In the genomic region with DNA sequence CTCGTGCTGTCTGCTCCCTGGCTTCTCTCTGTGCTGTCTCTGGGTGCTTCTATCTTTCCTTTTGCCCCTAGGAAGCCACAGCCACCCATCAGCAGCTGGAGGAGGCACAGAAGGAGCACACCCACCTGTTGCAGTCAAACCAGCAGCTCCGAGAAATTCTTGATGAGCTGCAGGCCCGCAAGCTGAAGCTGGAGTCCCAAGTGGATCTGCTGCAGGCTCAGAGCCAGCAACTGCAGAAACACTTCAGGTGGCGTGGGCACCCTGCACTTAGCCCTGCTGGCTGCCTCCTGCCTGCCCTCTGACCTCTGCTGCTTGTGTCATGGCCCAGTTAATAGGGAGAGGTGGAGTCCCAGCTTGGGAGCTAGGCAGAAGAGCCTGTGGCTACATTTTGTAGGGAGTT, we compare ENCODE assay signal across 24 cellular contexts.
"Had no signal": no experiment of that assay in that cellular context is flagged by ENCODE, and none has a peak within 500 bp of the region (broad histone marks: within the 10 kb centered on the region; RNA-seq: fewer than 3 reads in every experiment).

No MANE protein-coding gene starts in this region.

- H3K27ac ChIP-seq: brain microvascular endothelial cell, KMS-11 had no signal

- ATAC-seq: activated CD8-positive, alpha-beta T cell treated with anti-CD3 and anti-CD28 coated beads, Interleukin-2, amount 10 ng/mL, durations not matched to agents 7 days and 5 days; Panc1; WTC11 had no signal

- H3K27me3 ChIP-seq: brain microvascular endothelial cell had no signal

- DNase-seq: activated CD4-positive, alpha-beta T cell treated with anti-CD3 and anti-CD28 coated beads for 48 hours; activated CD4-positive, alpha-beta T cell treated with anti-CD3 and anti-CD28 coated beads, Interleukin-2, amount 50 U/mL, for 4 hours; activated CD4-positive, CD25-positive, alpha-beta regulatory T cell treated with anti-CD3 and anti-CD28 coated beads, Interleukin-2, amount 50 U/mL, for 72 hours; activated CD8-positive, alpha-beta T cell treated with anti-CD3 and anti-CD28 coated beads, Interleukin-2, amount 10 ng/mL, durations not matched to agents 7 days and 5 days; activated gamma-delta T cell; activated naive CD4-positive, alpha-beta T cell treated with anti-CD3 and anti-CD28 coated beads, Interleukin-2, amount 10 ng/mL, durations not matched to agents 7 days and 5 days; activated naive CD8-positive, alpha-beta T cell treated with anti-CD3 and anti-CD28 coated beads for 36 hours; activated T-cell treated with anti-CD3 and anti-CD28 coated beads, Interleukin-2, amount 50 U/mL, for 24 hours; brain microvascular endothelial cell; MV-4-11; NCI-H1092 treated with DMSO at 0.1 percent for 48 hours; NCI-H1417 treated with DMSO at 0.1 percent for 48 hours; NCI-H1694 treated with DMSO at 0.1 percent for 48 hours; NCI-H2029 treated with DMSO at 0.1 percent for 48 hours; NCI-H345; NCI-H510A; NCI-H69; NK-92 treated with Interleukin-12 subunit alpha and Interleukin-12 subunit beta, amount 100 ng/mL, for 24 hours; OCI-M1; RPMI8226; SHP77 treated with DMSO at 0.1 percent for 48 hours had no signal
